Comparison of ENCODE assay signal across 1 cellular context in genomic region chr12:51938744-51939143, GRCh38.
TF ChIP-seq lines count a peak whose summit lies in the region.

No MANE protein-coding gene starts in this region.

TF ChIP-seq in H1, 55 proteins besides CTCF, POLR2A, EP300 and RAD21:
- TF ChIP-seq CBX8 (IDR thresholded peaks at IDR 0.05; ENCODE audit: borderline replicate concordance, low read depth, low read length) (no peak), POU5F1 (IDR thresholded peaks at IDR 0.05; ENCODE audit: low read depth, low read length) (no peak), TCF12 (IDR thresholded peaks at IDR 0.05; ENCODE audit: low read depth, low read length) (no peak), SIX5 (IDR thresholded peaks at IDR 0.05; ENCODE audit: low read depth, low read length) (no peak), CBX5 (IDR thresholded peaks at IDR 0.05; ENCODE audit: low read depth, low read length) (no peak), KDM4A (IDR thresholded peaks at IDR 0.05; ENCODE audit: low read depth, low read length, severe bottlenecking) (no peak), GTF2F1 (IDR thresholded peaks at IDR 0.05; ENCODE audit: borderline replicate concordance, low read depth, low read length) (no peak), RFX5 (IDR thresholded peaks at IDR 0.05; ENCODE audit: borderline replicate concordance, low read depth, low read length) (no peak), SP1 (IDR thresholded peaks at IDR 0.05; ENCODE audit: low read depth, low read length) (no peak), TAF1 (IDR thresholded peaks at IDR 0.05; ENCODE audit: low read depth, low read length) (no peak), CTBP2 (IDR thresholded peaks at IDR 0.05; ENCODE audit: borderline replicate concordance, insufficient read depth, insufficient read length, low read length) (no peak), EGR1 (IDR thresholded peaks at IDR 0.05; ENCODE audit: borderline replicate concordance, low read depth, low read length) (no peak), SUZ12 (IDR thresholded peaks at IDR 0.05; ENCODE audit: low read length) (no peak), EZH2 (IDR thresholded peaks at IDR 0.05; ENCODE audit: low read depth, low read length, severe bottlenecking) (no peak), JUN (IDR thresholded peaks at IDR 0.05; ENCODE audit: low read depth, low read length) (no peak), YY1 (IDR thresholded peaks at IDR 0.05; ENCODE audit: low read depth, low read length) (no peak), HDAC6 (IDR thresholded peaks at IDR 0.05; ENCODE audit: low read depth, low read length) (no peak), ZNF274 (IDR thresholded peaks at IDR 0.05; ENCODE audit: borderline replicate concordance, extremely low read depth, low read length) (no peak), TEAD4 (IDR thresholded peaks at IDR 0.05; ENCODE audit: low read depth, low read length) (no peak), SP4 (IDR thresholded peaks at IDR 0.05; ENCODE audit: low read length) (no peak)
